9 cellular contexts compared by ENCODE assay signal in genomic region chr6:79184086-79184485, GRCh38.
"Had no signal": no experiment of that assay in that cellular context is flagged by ENCODE, and none has a peak within 500 bp of the region (broad histone marks: within the 10 kb centered on the region; RNA-seq: fewer than 3 reads in every experiment).

No MANE protein-coding gene starts in this region.

- DNase-seq: GM23248, GOT3, H7, H9, HCEC 1CT, HFFc6 had no signal

- H3K4me2 ChIP-seq: GM23338 had no signal

- H3K36me3 ChIP-seq: HAP-1 had no signal

- H3K9ac ChIP-seq: GM23248 had no signal

- H3K4me3 ChIP-seq: GM23248, GM23338, HAP-1 had no signal

- H3K9me3 ChIP-seq: HAP-1 had no signal

- H3K27ac ChIP-seq: GM23248 had no signal

- H2AFZ ChIP-seq: GM23248, GM23338 had no signal

- ATAC-seq: GM23338, HCT116 had no signal
